Comparison of ENCODE assay signal across 3 cellular contexts in the genomic region with DNA sequence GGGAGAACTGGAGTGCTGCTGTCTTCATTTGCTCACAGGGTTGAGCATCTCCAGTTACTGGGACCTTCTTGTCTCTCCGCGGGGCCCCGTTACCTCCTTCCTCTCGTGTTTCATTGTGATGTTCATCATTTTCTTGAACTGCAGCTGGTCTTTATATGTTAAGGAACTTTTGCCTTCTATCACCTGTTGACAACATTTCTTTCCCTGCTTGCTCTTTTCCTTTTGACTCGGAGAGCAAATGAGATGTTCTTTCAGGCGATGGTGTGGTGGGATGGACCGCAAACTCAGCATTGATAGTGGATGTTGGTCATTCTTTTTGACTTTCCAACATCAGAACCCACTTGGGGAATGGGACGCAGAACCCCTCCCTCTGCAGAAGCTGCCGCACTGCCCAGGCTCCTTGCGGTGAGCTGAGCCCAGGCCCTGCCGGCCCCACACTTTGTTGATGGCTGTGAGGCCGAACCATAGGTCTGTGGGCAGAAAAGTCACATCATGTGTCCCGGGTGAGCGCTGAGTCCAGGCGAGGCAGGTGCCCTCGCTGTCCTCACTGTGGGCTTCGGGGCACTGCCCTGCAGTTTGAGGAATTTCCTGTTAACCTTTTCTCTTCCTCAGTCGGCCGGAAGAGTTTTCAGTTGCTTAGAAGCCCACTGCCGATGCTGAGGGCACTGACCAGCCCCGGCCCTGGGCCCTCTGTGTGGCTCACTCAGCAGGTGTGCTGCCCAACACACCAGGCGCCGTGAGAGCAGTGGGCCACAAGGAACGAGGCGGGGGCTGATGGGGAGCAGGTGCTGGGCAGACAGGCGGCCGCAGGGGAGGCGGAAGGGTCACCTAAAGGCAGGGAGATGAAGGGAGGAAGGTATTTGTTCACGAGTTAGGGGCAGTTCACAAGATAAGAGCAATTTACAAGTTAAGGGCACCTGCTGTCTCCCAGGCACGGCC.
TF ChIP-seq lines count a peak whose summit lies in the region.

No MANE protein-coding gene starts in this region.

TF ChIP-seq in GM23338, 12 proteins besides CTCF, POLR2A, EP300 and RAD21:
- TF ChIP-seq ZNF114 (CRISPR knock-in tag; IDR thresholded peaks at IDR 0.05) (no peak), STAT1 (IDR thresholded peaks at IDR 0.05; ENCODE audit: unreplicated experiment) (no peak), NANOG (IDR thresholded peaks at IDR 0.05; ENCODE audit: borderline replicate concordance) (no peak)

TF ChIP-seq in IMR-90, 13 proteins besides CTCF, POLR2A, EP300 and RAD21:
- no peak for TF ChIP-seq RFX5 (IDR thresholded peaks at IDR 0.05; ENCODE audit: low read depth, low read length)
- no peak for TF ChIP-seq MAZ (IDR thresholded peaks at IDR 0.05; ENCODE audit: borderline replicate concordance, low read depth, low read length)
- TF ChIP-seq CHD1 (IDR thresholded peaks at IDR 0.05; ENCODE audit: low read depth, low read length): no peak
- TF ChIP-seq FOS (IDR thresholded peaks at IDR 0.05; ENCODE audit: low read depth, low read length): no peak
- TF ChIP-seq, protein P1, sequence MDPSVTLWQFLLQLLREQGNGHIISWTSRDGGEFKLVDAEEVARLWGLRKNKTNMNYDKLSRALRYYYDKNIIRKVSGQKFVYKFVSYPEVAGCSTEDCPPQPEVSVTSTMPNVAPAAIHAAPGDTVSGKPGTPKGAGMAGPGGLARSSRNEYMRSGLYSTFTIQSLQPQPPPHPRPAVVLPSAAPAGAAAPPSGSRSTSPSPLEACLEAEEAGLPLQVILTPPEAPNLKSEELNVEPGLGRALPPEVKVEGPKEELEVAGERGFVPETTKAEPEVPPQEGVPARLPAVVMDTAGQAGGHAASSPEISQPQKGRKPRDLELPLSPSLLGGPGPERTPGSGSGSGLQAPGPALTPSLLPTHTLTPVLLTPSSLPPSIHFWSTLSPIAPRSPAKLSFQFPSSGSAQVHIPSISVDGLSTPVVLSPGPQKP (IDR thresholded peaks at IDR 0.05; ENCODE audit: borderline replicate concordance, low read depth, low read length): no peak
- TF ChIP-seq, protein P2, sequence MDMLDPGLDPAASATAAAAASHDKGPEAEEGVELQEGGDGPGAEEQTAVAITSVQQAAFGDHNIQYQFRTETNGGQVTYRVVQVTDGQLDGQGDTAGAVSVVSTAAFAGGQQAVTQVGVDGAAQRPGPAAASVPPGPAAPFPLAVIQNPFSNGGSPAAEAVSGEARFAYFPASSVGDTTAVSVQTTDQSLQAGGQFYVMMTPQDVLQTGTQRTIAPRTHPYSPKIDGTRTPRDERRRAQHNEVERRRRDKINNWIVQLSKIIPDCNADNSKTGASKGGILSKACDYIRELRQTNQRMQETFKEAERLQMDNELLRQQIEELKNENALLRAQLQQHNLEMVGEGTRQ (IDR thresholded peaks at IDR 0.05; ENCODE audit: low read depth, low read length): no peak
- TF ChIP-seq NFE2L2 (IDR thresholded peaks at IDR 0.05; ENCODE audit: low read depth, low read length): no peak
- no peak for TF ChIP-seq MXI1 (IDR thresholded peaks at IDR 0.05; ENCODE audit: borderline replicate concordance, low read depth, low read length)
- no peak for TF ChIP-seq SMC3 (IDR thresholded peaks at IDR 0.05; ENCODE audit: low read depth, low read length)
- no peak for TF ChIP-seq RCOR1 (IDR thresholded peaks at IDR 0.05; ENCODE audit: insufficient replicate concordance, low read length)
- no peak for TF ChIP-seq BHLHE40 (IDR thresholded peaks at IDR 0.05; ENCODE audit: low read depth, low read length)

TF ChIP-seq in HEK293T, 16 proteins besides CTCF, POLR2A, EP300 and RAD21:
- TF ChIP-seq ELF4 (IDR thresholded peaks at IDR 0.05) (no peak), TARDBP (IDR thresholded peaks at IDR 0.05) (no peak), SUZ12 (IDR thresholded peaks at IDR 0.05) (no peak), FOXK2 (IDR thresholded peaks at IDR 0.05) (no peak), SP1 (IDR thresholded peaks at IDR 0.05) (no peak), FOXM1 (IDR thresholded peaks at IDR 0.05; ENCODE audit: borderline replicate concordance) (no peak), ARNT (IDR thresholded peaks at IDR 0.05) (no peak), LEF1 (IDR thresholded peaks at IDR 0.05; ENCODE audit: borderline replicate concordance) (no peak), HDGF (IDR thresholded peaks at IDR 0.05; ENCODE audit: borderline replicate concordance) (no peak)
- TF ChIP-seq, protein P3, sequence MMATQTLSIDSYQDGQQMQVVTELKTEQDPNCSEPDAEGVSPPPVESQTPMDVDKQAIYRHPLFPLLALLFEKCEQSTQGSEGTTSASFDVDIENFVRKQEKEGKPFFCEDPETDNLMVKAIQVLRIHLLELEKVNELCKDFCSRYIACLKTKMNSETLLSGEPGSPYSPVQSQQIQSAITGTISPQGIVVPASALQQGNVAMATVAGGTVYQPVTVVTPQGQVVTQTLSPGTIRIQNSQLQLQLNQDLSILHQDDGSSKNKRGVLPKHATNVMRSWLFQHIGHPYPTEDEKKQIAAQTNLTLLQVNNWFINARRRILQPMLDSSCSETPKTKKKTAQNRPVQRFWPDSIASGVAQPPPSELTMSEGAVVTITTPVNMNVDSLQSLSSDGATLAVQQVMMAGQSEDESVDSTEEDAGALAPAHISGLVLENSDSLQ (IDR thresholded peaks at IDR 0.05): no peak
